ENCODE assay signal across 15 cellular contexts in genomic region chr3:49566312-49566711, GRCh38. TPM values are rescaled to one million over a fixed set of nuclear protein-coding genes. Genes with fewer than 3 reads are reported as not detected.
DNase-seq lines count a peak whose midpoint lies in the region; ATAC-seq and TF ChIP-seq lines count a peak whose summit lies in the region.
"Had no signal": no experiment of that assay in that cellular context is flagged by ENCODE, and none has a peak within 500 bp of the region (broad histone marks: within the 10 kb centered on the region; RNA-seq: fewer than 3 reads in every experiment).

No MANE protein-coding gene starts in this region.

- H3K27ac Mint-ChIP-seq in T-helper 2 cell treated with Interferon-gamma antibody and Interleukin-4, amounts not matched to agents 5 μg/mL and 100 μg/mL, for 36 hours, result no peak overlapping the region
- H3K27ac Mint-ChIP-seq: activated T-helper 2 cell treated with anti-CD3 and anti-CD28 coated beads, Interferon-gamma antibody, Interleukin-2, Interleukin-4, amounts not matched to agents 10 μg/mL and 5 μg/mL and 100 μg/mL, durations not matched to agents 14 hours and 24 hours and 36 hours; stimulated activated effector memory CD8-positive, alpha-beta T cell treated with anti-CD3 and anti-CD28 coated beads, Interleukin-12 subunit alpha, Interleukin-12 subunit beta, amount 100 ng/mL, for 72 hours had no signal

- no CpG with 5 or more reads among the region's 2 CpGs for WGBS in mesendoderm (ENCODE audit: extremely low coverage, insufficient coverage, low lambda C conversion rate)

- H3K79me2 ChIP-seq in KMS-11 (ENCODE audit: insufficient read depth, low read depth) (no peaks in the 10 kb centered on the region), mesendoderm (ENCODE audit: control insufficient read depth, insufficient read depth, low read length) (no peaks in the 10 kb centered on the region)

- H3K27ac ChIP-seq in KMS-11, result no peak overlapping the region
- no peak overlapping the region for H3K27ac ChIP-seq in mesendoderm (ENCODE audit: low read depth, low read length)
- H3K27ac ChIP-seq: esophagus squamous epithelium had no signal

- H3K4me1 Mint-ChIP-seq in T-helper 2 cell treated with Interferon-gamma antibody and Interleukin-4, amounts not matched to agents 5 μg/mL and 100 μg/mL, for 36 hours (ENCODE audit: low read depth), result no peaks in the 10 kb centered on the region
- H3K4me1 Mint-ChIP-seq: stimulated activated effector memory CD8-positive, alpha-beta T cell treated with anti-CD3 and anti-CD28 coated beads, Interleukin-12 subunit alpha, Interleukin-12 subunit beta, amount 100 ng/mL, for 72 hours had no signal

- no peaks in the 10 kb centered on the region for H3K79me1 ChIP-seq in mesendoderm (ENCODE audit: low read length)

- H4K20me1 ChIP-seq in KMS-11 (ENCODE audit: insufficient read depth), result no peaks in the 10 kb centered on the region

- TF ChIP-seq CTCF in KMS-11 (conservative IDR thresholded peaks at IDR 0.05; ENCODE audit: low read depth, low read length) (peak; percentile 27; the same call in 1 of the 2 replicates), astrocyte of the spinal cord (IDR thresholded peaks at IDR 0.05; ENCODE audit: low read depth, low read length) (peak; percentile 36)

- no peaks in the 10 kb centered on the region for H3K9me3 Mint-ChIP-seq in T-helper 2 cell treated with Interferon-gamma antibody and Interleukin-4, amounts not matched to agents 5 μg/mL and 100 μg/mL, for 36 hours
- H3K9me3 Mint-ChIP-seq: activated T-helper 2 cell treated with anti-CD3 and anti-CD28 coated beads, Interferon-gamma antibody, Interleukin-2, Interleukin-4, amounts not matched to agents 10 μg/mL and 5 μg/mL and 100 μg/mL, durations not matched to agents 14 hours and 24 hours and 36 hours; stimulated activated effector memory CD8-positive, alpha-beta T cell treated with anti-CD3 and anti-CD28 coated beads, Interleukin-12 subunit alpha, Interleukin-12 subunit beta, amount 100 ng/mL, for 72 hours had no signal

- no peak overlapping the region for H3K56ac ChIP-seq in mesendoderm (ENCODE audit: low read length)

- no peak overlapping the region for H3K9ac ChIP-seq in KMS-11
- H3K9ac ChIP-seq in mesendoderm (ENCODE audit: low read length), result no peak overlapping the region

- no peak overlapping the region for H3K18ac ChIP-seq in mesendoderm (ENCODE audit: low read length)

- no peak overlapping the region for H2AK5ac ChIP-seq in mesendoderm (ENCODE audit: low read length)

- H3K27me3 Mint-ChIP-seq in T-helper 2 cell treated with Interferon-gamma antibody and Interleukin-4, amounts not matched to agents 5 μg/mL and 100 μg/mL, for 36 hours (ENCODE audit: low read depth), result peaks cover 17% of the 10 kb centered on the region

- H3K27me3 ChIP-seq in KMS-11 (ENCODE audit: insufficient read depth, low read depth) (no peaks in the 10 kb centered on the region; the same call in 1 of the 2 replicates), mesendoderm (ENCODE audit: insufficient read depth, low read length, poor library complexity) (peaks cover 2% of the 10 kb centered on the region)
- H3K27me3 ChIP-seq: esophagus squamous epithelium had no signal

- H3K4me3 ChIP-seq in KMS-11 (IDR thresholded peaks at IDR 0.05; ENCODE audit: insufficient read depth, low read depth, low read length) (no peak overlapping the region), astrocyte of the spinal cord (ENCODE audit: low read depth, low read length) (no peak overlapping the region), mesendoderm (ENCODE audit: low read length) (no peak overlapping the region)
- H3K4me3 ChIP-seq: esophagus squamous epithelium had no signal

- no peak overlapping the region for H4K5ac ChIP-seq in mesendoderm (ENCODE audit: low read length)

- H3K4me2 ChIP-seq in KMS-11, result no peak overlapping the region
- H3K4me2 ChIP-seq in mesendoderm (ENCODE audit: low read length), result no peak overlapping the region

- H4K8ac ChIP-seq in mesendoderm (ENCODE audit: low read depth, low read length), result no peak overlapping the region

- H3K36me3 Mint-ChIP-seq in T-helper 2 cell treated with Interferon-gamma antibody and Interleukin-4, amounts not matched to agents 5 μg/mL and 100 μg/mL, for 36 hours (ENCODE audit: low read depth), result no peaks in the 10 kb centered on the region
- H3K36me3 Mint-ChIP-seq: stimulated activated effector memory CD8-positive, alpha-beta T cell treated with anti-CD3 and anti-CD28 coated beads, Interleukin-12 subunit alpha, Interleukin-12 subunit beta, amount 100 ng/mL, for 72 hours had no signal

- H3K4me3 Mint-ChIP-seq in T-helper 2 cell treated with Interferon-gamma antibody and Interleukin-4, amounts not matched to agents 5 μg/mL and 100 μg/mL, for 36 hours, result no peak overlapping the region
- H3K4me3 Mint-ChIP-seq: stimulated activated effector memory CD8-positive, alpha-beta T cell treated with anti-CD3 and anti-CD28 coated beads, Interleukin-12 subunit alpha, Interleukin-12 subunit beta, amount 100 ng/mL, for 72 hours had no signal

- H2BK120ac ChIP-seq in mesendoderm (ENCODE audit: low read depth, low read length), result no peak overlapping the region

- H2BK5ac ChIP-seq in mesendoderm (ENCODE audit: low read length), result no peak overlapping the region

- DNase-seq in ELR (ENCODE audit: low read depth), result peak; percentile 15
- no peak for DNase-seq in astrocyte of the spinal cord (ENCODE audit: low read depth, low spot score)
- DNase-seq in mesendoderm, result peak; percentile 47
- no peak for DNase-seq in T-helper 2 cell treated with Interferon-gamma antibody and Interleukin-4, amounts not matched to agents 5 μg/mL and 100 μg/mL, for 36 hours (ENCODE audit: low spot score)
- DNase-seq in left colon, result no peak
- DNase-seq: activated CD4-positive, CD25-positive, alpha-beta regulatory T cell treated with anti-CD3 and anti-CD28 coated beads, Interleukin-2, amount 50 U/mL, for 72 hours; DMS 273 treated with DMSO at 0.1 percent for 48 hours; esophagus squamous epithelium; left ventricle myocardium superior; occipital lobe had no signal

- H3K4ac ChIP-seq in mesendoderm (ENCODE audit: low read depth, low read length), result no peak overlapping the region

- H2AFZ ChIP-seq in KMS-11 (ENCODE audit: low read depth), result no peak overlapping the region

- H3K4me1 ChIP-seq in KMS-11 (ENCODE audit: low read depth, poor library complexity, severe bottlenecking), result no peaks in the 10 kb centered on the region
- peaks cover 3% of the 10 kb centered on the region for H3K4me1 ChIP-seq in mesendoderm (ENCODE audit: control insufficient read depth, low read depth, low read length)
- H3K4me1 ChIP-seq: esophagus squamous epithelium had no signal

- no peak for ATAC-seq in GM21367 (IDR thresholded peaks at IDR 0.05; ENCODE audit: unreplicated experiment)
- no peak for ATAC-seq in GM18520 (IDR thresholded peaks at IDR 0.05; ENCODE audit: unreplicated experiment)
- no peak for ATAC-seq in left colon
- ATAC-seq: left ventricle myocardium superior; stimulated activated effector memory CD8-positive, alpha-beta T cell treated with anti-CD3 and anti-CD28 coated beads, Interleukin-12 subunit alpha, Interleukin-12 subunit beta, amount 100 ng/mL, for 72 hours had no signal

- in situ Hi-C loops in astrocyte of the spinal cord (cut with HindIII; ENCODE audit: low sequenced_read_pairs), result no loop called here

- no peak overlapping the region for H2BK15ac ChIP-seq in mesendoderm (replicated peaks; ENCODE audit: low read depth)

- H3K23ac ChIP-seq in mesendoderm (ENCODE audit: low read length), result no peak overlapping the region

- intact Hi-C loops in left colon (cut with DNase I, micrococcal nuclease), result no loop called here

- H3K36me3 ChIP-seq in KMS-11 (ENCODE audit: insufficient read depth) (no peaks in the 10 kb centered on the region), mesendoderm (ENCODE audit: control insufficient read depth, insufficient read depth, low read length) (no peaks in the 10 kb centered on the region)
- H3K36me3 ChIP-seq: esophagus squamous epithelium had no signal

RNA-seq across cellular contexts. Expression of gene BSN, which starts 12.0 kb away (rescaled TPM):
- polyA plus RNA-seq in mesendoderm (2013, experiment 1 of 2), result 0.38 TPM
- polyA plus RNA-seq in mesendoderm (2013, experiment 2 of 2), result 0.43 TPM
- under 1 TPM; 0.24 to 0.25 TPM for total RNA-seq in left colon

Comparison
In these comparisons a context has a peak if more than half of its experiments do, and no peak if none do; other contexts are left out.
1. DNase-seq: peak in ELR (single experiment) and mesendoderm (single experiment); none in astrocyte of the spinal cord (single experiment), T-helper 2 cell treated with Interferon-gamma antibody and Interleukin-4, amounts not matched to agents 5 μg/mL and 100 μg/mL, for 36 hours (single experiment) and left colon (0 of 2).